In genomic region chr2:97663962-97664635, GRCh38 we compare ENCODE assay signal across 8 cellular contexts.
DNase-seq lines count a peak whose midpoint lies in the region; ATAC-seq and FAIRE-seq lines count a peak whose summit lies in the region.

Gene ACTR1B, minus strand, starts transcription at chr2:97664044. Its CDS starts 154 bp downstream, at chr2:97663890.

- ATAC-seq in GM19043 (IDR thresholded peaks at IDR 0.05; ENCODE audit: low read depth, unreplicated experiment): peak; percentile 88
- ATAC-seq in HG03378 (IDR thresholded peaks at IDR 0.05; ENCODE audit: unreplicated experiment): peak; percentile 86
- peak; percentile 77 to 86 for ATAC-seq in activated CD4-positive, CD25-positive, alpha-beta regulatory T cell treated with anti-CD3 and anti-CD28 coated beads, Interleukin-2, amount 50 U/mL, for 24 hours

- DNase-seq in AML-193 (lab: John Stamatoyannopoulos, UW) (peak; percentile 97 to 99), NCI-H446 treated with DMSO at 0.1 percent for 48 hours (lab: John Stamatoyannopoulos, UW) (peak; percentile 98), cerebellar cortex (ENCODE audit: low spot score) (peak; percentile 99)
- peak; percentile 97 for DNase-seq in stimulated activated CD4-positive, alpha-beta T cell treated with anti-CD3 and anti-CD28 coated beads, Interleukin-12 subunit alpha, Interleukin-12 subunit beta, amount 100 ng/mL, for 4 hours

- peak; percentile 5 for FAIRE-seq in islet of Langerhans (lab: Jason Lieb, UNC)

Comparison
In these comparisons a context has a peak if more than half of its experiments do, and no peak if none do; other contexts are left out.
1. Peak in every context shown above with its lines: DNase-seq and ATAC-seq.